8 cellular contexts compared by ENCODE assay signal in genomic region chr5:168291281-168291960, GRCh38. TPM values are rescaled to one million over a fixed set of nuclear protein-coding genes. Genes with fewer than 3 reads are reported as not detected.
A peak's percentile ranks its signal among the peaks of the same experiment; 100 is the strongest.
DNase-seq lines count a peak whose midpoint lies in the region; ATAC-seq, FAIRE-seq and TF ChIP-seq lines count a peak whose summit lies in the region.

WWC1 (plus strand) TSS chr5:168291645; CDS start chr5:168292153, 508 bp downstream.

- peak within 1 kb of the TSS; percentile 66 for H3K4me3 ChIP-seq in left ventricle myocardium inferior
- H3K4me3 ChIP-seq in retinal pigment epithelial cell (ENCODE audit: low read length), result peak within 1 kb of the TSS; percentile 73

- H3K27ac ChIP-seq in left ventricle myocardium inferior (replicated peaks), result no peak within 1 kb of the TSS

- CTCF ChIA-PET in activated naive CD4-positive, alpha-beta T cell treated with anti-CD3 and anti-CD28 coated beads for 36 hours (lab: Charles Lee), result no interaction called here

- H3K4me3 Mint-ChIP-seq in activated naive CD4-positive, alpha-beta T cell treated with anti-CD3 and anti-CD28 coated beads for 36 hours, result peak within 1 kb of the TSS; percentile 64

- H3K9me3 ChIP-seq in left ventricle myocardium inferior (replicated peaks), result no peaks in the 10 kb centered on the region

- H3K4me1 ChIP-seq in left ventricle myocardium inferior, result peaks cover 11% of the 10 kb centered on the region

- peak; percentile 70 for ATAC-seq in GM21447 (IDR thresholded peaks at IDR 0.05; ENCODE audit: unreplicated experiment)

- peaks cover 23% of the 10 kb centered on the region for H3K4me1 Mint-ChIP-seq in activated naive CD4-positive, alpha-beta T cell treated with anti-CD3 and anti-CD28 coated beads for 36 hours (ENCODE audit: low read depth)

- H3K36me3 ChIP-seq in left ventricle myocardium inferior, result no peaks in the 10 kb centered on the region

- FAIRE-seq in HTR-8/SVneo (lab: Jason Lieb, UNC), result no peak

- peaks cover 67% of the 10 kb centered on the region for H3K27me3 ChIP-seq in left ventricle myocardium inferior (ENCODE audit: low read depth)

- DNase-seq in DMS53 treated with DMSO at 0.1 percent for 48 hours (lab: John Stamatoyannopoulos, UW; ENCODE audit: unreplicated experiment) (peak; percentile 95), HTR-8/SVneo (ENCODE audit: insufficient read length, low spot score) (peak; percentile 74), RPMI8226 (peak; percentile 96), left ventricle myocardium inferior (no peak), retinal pigment epithelial cell (ENCODE audit: low read depth) (no peak), COLO829 (ENCODE audit: low spot score) (no peak)
- peak; percentile 78 for DNase-seq in activated naive CD4-positive, alpha-beta T cell treated with anti-CD3 and anti-CD28 coated beads for 36 hours

- H3K27me3 Mint-ChIP-seq in activated naive CD4-positive, alpha-beta T cell treated with anti-CD3 and anti-CD28 coated beads for 36 hours (ENCODE audit: low read depth), result peaks cover 40% of the 10 kb centered on the region

- intact Hi-C loops in activated naive CD4-positive, alpha-beta T cell treated with anti-CD3 and anti-CD28 coated beads for 36 hours (cut with micrococcal nuclease), result loop anchor here (1.0 to 5.0 kb wide), 4 partner anchors 18 to 287 kb away; partner anchors contain the start of gene PANK3
- intact Hi-C loops in left ventricle myocardium inferior (cut with micrococcal nuclease), result no loop called here

- H3K9me3 Mint-ChIP-seq in activated naive CD4-positive, alpha-beta T cell treated with anti-CD3 and anti-CD28 coated beads for 36 hours, result no peaks in the 10 kb centered on the region

- H3K27ac Mint-ChIP-seq in activated naive CD4-positive, alpha-beta T cell treated with anti-CD3 and anti-CD28 coated beads for 36 hours, result no peak within 1 kb of the TSS

- no peaks in the 10 kb centered on the region for H3K36me3 Mint-ChIP-seq in activated naive CD4-positive, alpha-beta T cell treated with anti-CD3 and anti-CD28 coated beads for 36 hours (ENCODE audit: low read depth)

- TF ChIP-seq CTCF in left ventricle myocardium inferior (IDR thresholded peaks at IDR 0.05; ENCODE audit: borderline replicate concordance) (peak; percentile 26), retinal pigment epithelial cell (conservative IDR thresholded peaks at IDR 0.05; ENCODE audit: low read depth, low read length) (no peak)

RNA-seq across cellular contexts. Expression of gene WWC1, which starts in this region (rescaled TPM):
- 1 to 10 TPM; 1.7 to 2.1 TPM for total RNA-seq in activated naive CD4-positive, alpha-beta T cell treated with anti-CD3 and anti-CD28 coated beads for 36 hours
- 2.2 TPM for total RNA-seq in left ventricle myocardium inferior

Comparison
In these comparisons a context has a peak if more than half of its experiments do, and no peak if none do; other contexts are left out.
1. DNase-seq: peak in DMS53 treated with DMSO at 0.1 percent for 48 hours (single experiment), HTR-8/SVneo (single experiment), RPMI8226 (single experiment) and activated naive CD4-positive, alpha-beta T cell treated with anti-CD3 and anti-CD28 coated beads for 36 hours (single experiment); none in left ventricle myocardium inferior (single experiment), retinal pigment epithelial cell (single experiment) and COLO829 (single experiment).